Comparison of ENCODE assay signal across 34 cellular contexts in the genomic region with DNA sequence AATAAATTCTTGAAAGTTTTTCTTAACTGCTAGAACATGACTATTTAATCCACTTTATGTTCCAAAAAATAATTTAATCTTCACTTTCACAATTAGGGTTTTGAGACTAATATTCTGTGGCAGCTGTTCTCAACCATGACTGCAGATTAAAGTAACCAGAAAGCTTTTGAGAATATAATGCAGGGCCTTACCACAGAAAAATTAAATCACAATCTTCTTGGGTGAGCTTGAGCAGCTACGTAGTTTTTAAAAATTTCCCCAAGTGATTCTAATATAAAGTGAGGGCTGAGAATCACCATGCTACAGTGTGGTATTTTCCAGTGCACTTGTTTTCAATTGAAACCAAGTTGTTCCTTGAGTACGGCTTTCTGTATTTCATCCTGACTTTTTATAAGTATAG.
"Had no signal": no experiment of that assay in that cellular context is flagged by ENCODE, and none has a peak within 500 bp of the region (broad histone marks: within the 10 kb centered on the region; RNA-seq: fewer than 3 reads in every experiment).

No MANE protein-coding gene starts in this region.

- DNase-seq: Karpas-422, Kasumi-1, KG1, MG63, MM.1S, MV-4-11, NCI-H1048, NCI-H1092, NCI-H1092 treated with DMSO at 0.1 percent for 48 hours, NCI-H1105, NCI-H1105 treated with DMSO at 0.1 percent for 48 hours, NCI-H1417, NCI-H1417 treated with DMSO at 0.1 percent for 48 hours, NCI-H1436, NCI-H1436 treated with DMSO at 0.1 percent for 48 hours, NCI-H146, NCI-H1694, NCI-H1694 treated with DMSO at 0.1 percent for 48 hours, NCI-H187, NCI-H187 treated with DMSO at 0.1 percent for 48 hours, NCI-H1930, NCI-H2029, NCI-H2029 treated with DMSO at 0.1 percent for 48 hours, NCI-H2081, NCI-H2081 treated with DMSO at 0.1 percent for 48 hours, NCI-H2107, NCI-H2171, NCI-H2171 treated with DMSO at 0.1 percent for 48 hours, NCI-H2227 treated with DMSO at 0.1 percent for 48 hours, NCI-H226, NCI-H345, NCI-H446, NCI-H446 treated with DMSO at 0.1 percent for 48 hours had no signal

- H3K27ac ChIP-seq: KMS-11 had no signal

- H3K4me3 ChIP-seq: MG63 had no signal

- H3K27me3 ChIP-seq: MG63 had no signal

- H3K4me2 ChIP-seq: KMS-11 had no signal

- H3K36me3 ChIP-seq: MG63 had no signal

- H3K9ac ChIP-seq: KMS-11 had no signal
